ENCODE assay signal across 8 cellular contexts in genomic region chr14:45251912-45252311, GRCh38. TPM values are rescaled to one million over a fixed set of nuclear protein-coding genes. Genes with fewer than 3 reads are reported as not detected.
DNase-seq lines count a peak whose midpoint lies in the region; ATAC-seq and TF ChIP-seq lines count a peak whose summit lies in the region.

No MANE protein-coding gene starts in this region.

- H3K4me1 ChIP-seq in right lobe of liver: peaks cover 0 to 13% (median 0%) of the 10 kb centered on the region in 4 donors

- in situ Hi-C loops in astrocyte of the cerebellum (cut with HindIII; ENCODE audit: low sequenced_read_pairs): loop anchor here (25.0 kb wide), 1 partner anchor 340 kb away; no protein-coding TSS in a partner anchor

- intact Hi-C loops in right lobe of liver (cut with DNase I): loop anchor here in 1 of 2 donors (10.0 kb wide), 1 partner anchor 337 kb away; no protein-coding TSS in a partner anchor

- no peaks in the 10 kb centered on the region for H3K27me3 ChIP-seq in right lobe of liver

- no peaks in the 10 kb centered on the region for H3K36me3 ChIP-seq in right lobe of liver

- DNase-seq in AG08395 (ENCODE audit: low spot score) (peak; percentile 17), NCI-H345 treated with DMSO at 0.1 percent for 48 hours (lab: John Stamatoyannopoulos, UW; ENCODE audit: unreplicated experiment) (peak; percentile 20), astrocyte of the cerebellum (ENCODE audit: low read depth) (no peak), right lobe of liver (no peak), NCI-H1436 (lab: John Stamatoyannopoulos, UW) (no peak), DMS153 treated with DMSO at 0.1 percent for 48 hours (lab: John Stamatoyannopoulos, UW; ENCODE audit: unreplicated experiment) (no peak)

- no peak for TF ChIP-seq CTCF in astrocyte of the cerebellum (IDR thresholded peaks at IDR 0.05; ENCODE audit: low read depth, low read length, missing control alignments)
- no peak for TF ChIP-seq CTCF in right lobe of liver (IDR thresholded peaks at IDR 0.05)

- peak overlapping the region; percentile 84 for H3K4me3 ChIP-seq in astrocyte of the cerebellum (ENCODE audit: low read depth, low read length)
- H3K4me3 ChIP-seq in right lobe of liver: peak overlapping the region; percentile 70 to 89 (median 76)

- WGBS in right lobe of liver (ENCODE audit: insufficient coverage, low coverage, low lambda C conversion rate, missing lambda C conversion rate): 21% methylated on average over 5 of the region's 5 CpGs

- peak overlapping the region in 2 of 3 donors; percentile 91 to 97 for H3K27ac ChIP-seq in right lobe of liver

- ATAC-seq in GM18502 (IDR thresholded peaks at IDR 0.05; ENCODE audit: poor library complexity, unreplicated experiment) (peak; percentile 62), HG02852 (IDR thresholded peaks at IDR 0.05; ENCODE audit: unreplicated experiment) (peak; percentile 59), right lobe of liver (peak in 1 of 4 donors; percentile 9)

- no peaks in the 10 kb centered on the region for H3K9me3 ChIP-seq in right lobe of liver

- TF ChIP-seq POLR2A in right lobe of liver (IDR thresholded peaks at IDR 0.05): peak; percentile 10

RNA-seq across cellular contexts. Expression of gene MIS18BP1, which starts 1.1 kb away (rescaled TPM):
- 10 to 100 TPM in 1 of 6 experiments, 1 to 10 TPM in 5; 4.6 to 11.0 (median 6.4) TPM for total RNA-seq in right lobe of liver

Comparison
In these comparisons a context has a peak if more than half of its experiments do, and no peak if none do; other contexts are left out.
1. DNase-seq: peak in AG08395 (single experiment) and NCI-H345 treated with DMSO at 0.1 percent for 48 hours (single experiment); none in astrocyte of the cerebellum (single experiment), right lobe of liver (0 of 3), NCI-H1436 (single experiment) and DMS153 treated with DMSO at 0.1 percent for 48 hours (single experiment).